ENCODE assay signal across 25 cellular contexts in genomic region chr11:61496602-61497400, GRCh38. TPM values are rescaled to one million over a fixed set of nuclear protein-coding genes. Genes with fewer than 3 reads are reported as not detected.
"Had no signal": no experiment of that assay in that cellular context is flagged by ENCODE, and none has a peak within 500 bp of the region (broad histone marks: within the 10 kb centered on the region; RNA-seq: fewer than 3 reads in every experiment).

No MANE protein-coding gene starts in this region.

- H3K27ac ChIP-seq: brain microvascular endothelial cell, esophagus squamous epithelium, sigmoid colon, thoracic aorta had no signal

- H3K27me3 Mint-ChIP-seq: activated CD4-positive, alpha-beta memory T cell treated with anti-CD3 and anti-CD28 coated beads, Interleukin-2, amount 10 ng/mL, durations not matched to agents 7 days and 5 days; activated CD4-positive, alpha-beta T cell treated with anti-CD3 and anti-CD28 coated beads, Interleukin-2, amount 10 ng/mL, durations not matched to agents 24 days and 14 days; central memory CD8-positive, alpha-beta T cell; type B pancreatic cell had no signal

- H3K36me3 Mint-ChIP-seq: stimulated activated naive B cell treated with anti-CD40 and anti-IgM and Interleukin-4, amounts not matched to agents 10 μg/mL and 1 μg/mL and 100 μg/mL, for 72 hours; type B pancreatic cell had no signal

- H3K27ac Mint-ChIP-seq: activated CD4-positive, alpha-beta memory T cell treated with anti-CD3 and anti-CD28 coated beads, Interleukin-2, amount 10 ng/mL, durations not matched to agents 7 days and 5 days; activated CD4-positive, alpha-beta T cell treated with anti-CD3 and anti-CD28 coated beads, Interleukin-2, amount 10 ng/mL, durations not matched to agents 24 days and 14 days; activated naive CD8-positive, alpha-beta T cell treated with anti-CD3 and anti-CD28 coated beads, Interleukin-2, amount 50 U/mL, for 24 hours; effector memory CD8-positive, alpha-beta T cell; naive thymus-derived CD4-positive, alpha-beta T cell; stimulated activated naive B cell treated with anti-CD40 and anti-IgM and Interleukin-4, amounts not matched to agents 10 μg/mL and 1 μg/mL and 100 μg/mL, for 72 hours had no signal

- H3K9me3 Mint-ChIP-seq: activated CD4-positive, alpha-beta memory T cell treated with anti-CD3 and anti-CD28 coated beads, Interleukin-2, amount 10 ng/mL, durations not matched to agents 7 days and 5 days; activated CD4-positive, alpha-beta T cell treated with anti-CD3 and anti-CD28 coated beads, Interleukin-2, amount 10 ng/mL, durations not matched to agents 24 days and 14 days; activated naive CD8-positive, alpha-beta T cell treated with anti-CD3 and anti-CD28 coated beads, Interleukin-2, amount 50 U/mL, for 24 hours; central memory CD8-positive, alpha-beta T cell; effector memory CD8-positive, alpha-beta T cell; naive thymus-derived CD4-positive, alpha-beta T cell; neural crest cell; stimulated activated naive B cell treated with anti-CD40 and anti-IgM and Interleukin-4, amounts not matched to agents 10 μg/mL and 1 μg/mL and 100 μg/mL, for 72 hours; type B pancreatic cell had no signal

- DNase-seq: activated CD4-positive, alpha-beta memory T cell treated with anti-CD3 and anti-CD28 coated beads, Interleukin-2, amount 10 ng/mL, durations not matched to agents 7 days and 5 days; activated CD4-positive, alpha-beta T cell treated with anti-CD3 and anti-CD28 coated beads, Interleukin-2, amount 10 ng/mL, durations not matched to agents 24 days and 14 days; activated effector memory CD4-positive, alpha-beta T cell treated with anti-CD3 and anti-CD28 coated beads, Interleukin-2, amount 50 U/mL, for 16 hours; activated naive CD4-positive, alpha-beta T cell treated with anti-CD3 and anti-CD28 coated beads, Interleukin-2, amount 50 U/mL, for 16 hours; activated naive CD8-positive, alpha-beta T cell treated with anti-CD3 and anti-CD28 coated beads, Interleukin-2, amount 50 U/mL, for 24 hours; aorta; brain microvascular endothelial cell; effector memory CD8-positive, alpha-beta T cell; esophagus squamous epithelium; hippocampal formation; left ventricle myocardium inferior; naive thymus-derived CD4-positive, alpha-beta T cell; sigmoid colon; stimulated activated CD4-positive, alpha-beta T cell treated with anti-CD3 and anti-CD28 coated beads, Interleukin-15, amount 100 ng/mL, for 24 hours; stimulated activated CD8-positive, alpha-beta memory T cell treated with anti-CD3 and anti-CD28 coated beads, Interleukin-4, amount 100 ng/mL, for 48 hours; stimulated activated naive B cell treated with anti-CD40 and anti-IgM and Interleukin-4, amounts not matched to agents 10 μg/mL and 1 μg/mL and 100 μg/mL, for 72 hours; T-helper 2 cell had no signal

- FAIRE-seq: colon had no signal

- H3K36me3 ChIP-seq: brain microvascular endothelial cell, esophagus squamous epithelium, gastrocnemius medialis, left ventricle myocardium inferior, sigmoid colon, thoracic aorta had no signal

- H3K4me1 ChIP-seq: sigmoid colon had no signal

- H3K4me3 ChIP-seq: esophagus squamous epithelium, gastrocnemius medialis, left ventricle myocardium inferior, sigmoid colon, smooth muscle cell, thoracic aorta had no signal

- H3K9me3 ChIP-seq: esophagus squamous epithelium, gastrocnemius medialis, left ventricle myocardium inferior, sigmoid colon, thoracic aorta had no signal

- H3K4me3 Mint-ChIP-seq: activated CD4-positive, alpha-beta memory T cell treated with anti-CD3 and anti-CD28 coated beads, Interleukin-2, amount 10 ng/mL, durations not matched to agents 7 days and 5 days; activated CD4-positive, alpha-beta T cell treated with anti-CD3 and anti-CD28 coated beads, Interleukin-2, amount 10 ng/mL, durations not matched to agents 24 days and 14 days; activated naive CD8-positive, alpha-beta T cell treated with anti-CD3 and anti-CD28 coated beads, Interleukin-2, amount 50 U/mL, for 24 hours; central memory CD8-positive, alpha-beta T cell; effector memory CD8-positive, alpha-beta T cell; naive thymus-derived CD4-positive, alpha-beta T cell; neural crest cell; stimulated activated naive B cell treated with anti-CD40 and anti-IgM and Interleukin-4, amounts not matched to agents 10 μg/mL and 1 μg/mL and 100 μg/mL, for 72 hours; type B pancreatic cell had no signal

- H3K27me3 ChIP-seq: brain microvascular endothelial cell, gastrocnemius medialis, sigmoid colon had no signal

- H3K4me1 Mint-ChIP-seq: activated CD4-positive, alpha-beta memory T cell treated with anti-CD3 and anti-CD28 coated beads, Interleukin-2, amount 10 ng/mL, durations not matched to agents 7 days and 5 days; activated CD4-positive, alpha-beta T cell treated with anti-CD3 and anti-CD28 coated beads, Interleukin-2, amount 10 ng/mL, durations not matched to agents 24 days and 14 days; activated naive CD8-positive, alpha-beta T cell treated with anti-CD3 and anti-CD28 coated beads, Interleukin-2, amount 50 U/mL, for 24 hours; central memory CD8-positive, alpha-beta T cell; naive thymus-derived CD4-positive, alpha-beta T cell; stimulated activated naive B cell treated with anti-CD40 and anti-IgM and Interleukin-4, amounts not matched to agents 10 μg/mL and 1 μg/mL and 100 μg/mL, for 72 hours had no signal

RNA-seq across cellular contexts. Expression of gene LRRC10B, which starts 11.7 kb away (rescaled TPM):
- total RNA-seq: lung microvascular endothelial cell; naive thymus-derived CD4-positive, alpha-beta T cell had no signal
